In the genomic region with DNA sequence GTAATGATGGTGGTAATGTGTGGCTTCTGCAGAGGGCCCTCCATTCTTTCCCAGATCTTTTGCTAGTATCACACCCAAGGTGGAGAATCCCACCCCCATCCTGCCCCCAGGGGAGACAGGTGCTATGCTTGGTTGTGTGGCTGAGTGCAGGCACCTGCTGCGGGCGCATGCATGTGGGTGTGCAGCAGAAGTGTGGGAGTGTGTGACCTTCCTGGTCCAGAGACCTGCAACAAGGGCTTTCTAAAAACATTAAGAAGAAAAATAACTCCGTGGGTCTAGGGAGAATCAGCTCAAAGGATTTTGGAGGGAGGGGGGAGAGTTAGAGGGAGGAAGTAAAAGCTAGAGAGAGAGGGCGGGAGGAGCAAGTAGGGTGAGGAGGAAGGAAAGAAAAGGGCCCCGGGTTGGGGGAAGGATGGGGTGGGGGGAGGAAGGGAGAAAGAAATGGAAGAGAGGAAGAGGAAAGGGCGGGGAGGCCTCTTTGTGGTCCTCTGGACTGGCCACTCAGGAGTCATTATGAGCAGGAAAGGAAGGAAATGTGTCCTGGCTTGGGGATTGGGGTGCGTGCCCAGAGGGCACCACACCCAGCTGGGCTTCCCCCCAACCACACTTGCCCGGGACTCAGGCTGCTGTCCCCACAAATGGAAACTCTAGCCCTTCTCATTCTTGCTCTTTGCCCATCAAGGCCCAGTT, we compare ENCODE assay signal across 28 cellular contexts. TPM values are rescaled to one million over a fixed set of nuclear protein-coding genes. Genes with fewer than 3 reads are reported as not detected.
DNase-seq lines count a peak whose midpoint lies in the region; ATAC-seq, FAIRE-seq and TF ChIP-seq lines count a peak whose summit lies in the region.
"Had no signal": no experiment of that assay in that cellular context is flagged by ENCODE, and none has a peak within 500 bp of the region (broad histone marks: within the 10 kb centered on the region; RNA-seq: fewer than 3 reads in every experiment).

No MANE protein-coding gene starts in this region.

- in situ Hi-C loops in K562 (cut with MboI) (no loop called here), HAP-1 (cut with MboI; ENCODE audit: low sequenced_read_pairs) (no loop called here)

- no peaks in the 10 kb centered on the region for H3K36me3 Mint-ChIP-seq in nephron (ENCODE audit: low read depth)
- H3K36me3 Mint-ChIP-seq: CD8-positive, alpha-beta memory T cell; naive thymus-derived CD8-positive, alpha-beta T cell; WTC11 had no signal

- TF ChIP-seq EP300 in K562 (IDR thresholded peaks at IDR 0.05; ENCODE audit: low read length): no peak

- peaks cover 43% of the 10 kb centered on the region for H3K4me1 Mint-ChIP-seq in nephron

- H3K9me3 Mint-ChIP-seq in nephron: no peaks in the 10 kb centered on the region
- H3K9me3 Mint-ChIP-seq: CD8-positive, alpha-beta memory T cell; naive thymus-derived CD8-positive, alpha-beta T cell; stimulated activated naive CD8-positive, alpha-beta T cell treated with anti-CD3 and anti-CD28 coated beads, Interleukin-15, Interleukin-2, amounts not matched to agents 100 ng/mL and 50 ng/mL, for 24 hours; T-helper 2 cell treated with Interferon-gamma antibody and Interleukin-4, amounts not matched to agents 5 μg/mL and 100 μg/mL, for 36 hours; WTC11 had no signal

- POLR2A ChIA-PET in K562 (lab: Yijun Ruan, JAX): interaction anchor here (0.6 to 0.7 kb wide), 2 partner anchors 212 to 299 kb away, joined by 3 to 5 read pairs; no protein-coding TSS in a partner anchor

- no peak overlapping the region for H3K4me2 ChIP-seq in K562 (ENCODE audit: insufficient read depth, low read length)

- no peak overlapping the region for H2AFZ ChIP-seq in K562 (ENCODE audit: low read depth, low read length)

- intact Hi-C loops in K562 (cut with micrococcal nuclease): no loop called here

- H3K4me3 Mint-ChIP-seq in nephron: peak overlapping the region; percentile 39 to 65 (median 56)
- H3K4me3 Mint-ChIP-seq: CD8-positive, alpha-beta memory T cell; stimulated activated naive CD8-positive, alpha-beta T cell treated with anti-CD3 and anti-CD28 coated beads, Interleukin-15, Interleukin-2, amounts not matched to agents 100 ng/mL and 50 ng/mL, for 24 hours; T-helper 2 cell treated with Interferon-gamma antibody and Interleukin-4, amounts not matched to agents 5 μg/mL and 100 μg/mL, for 36 hours; WTC11 had no signal

- H3K79me2 ChIP-seq in K562 (ENCODE audit: control insufficient read depth, insufficient read depth, low read length): no peaks in the 10 kb centered on the region

- H3K27me3 ChIP-seq in K562 (ENCODE audit: control insufficient read depth in 2 of 2, insufficient read depth in 2 of 2, low read length in 2 of 2) (peaks cover 28 to 56% of the 10 kb centered on the region in 2 experiments; a peak in 4 of 5 replicates), HAP-1 (ENCODE audit: low read depth) (no peaks in the 10 kb centered on the region)
- H3K27me3 ChIP-seq: cardiac muscle cell had no signal

- H3K9me3 ChIP-seq in K562 (replicated peaks; ENCODE audit: control insufficient read depth, insufficient read depth, low read depth, low read length): no peaks in the 10 kb centered on the region
- H3K9me3 ChIP-seq in HAP-1: no peaks in the 10 kb centered on the region
- H3K9me3 ChIP-seq: psoas muscle had no signal

- no peaks in the 10 kb centered on the region for H3K9me1 ChIP-seq in K562 (ENCODE audit: control insufficient read depth, insufficient read depth, low read length)

- peaks cover 14% of the 10 kb centered on the region; the same call in 1 of the 2 replicates for H4K20me1 ChIP-seq in K562 (replicated peaks; ENCODE audit: control insufficient read depth, insufficient read depth, low read length)

- CTCF ChIA-PET in K562 (lab: Yijun Ruan, JAX; ENCODE audit: low intra/inter-chr PET ratio): interaction anchor here (0.5 kb wide), 1 partner anchor 23 kb away, joined by 5 read pairs; no protein-coding TSS in a partner anchor

- no peak for TF ChIP-seq POLR2A in K562 (conservative IDR thresholded peaks at IDR 0.05)

- TF ChIP-seq CTCF in K562 (IDR thresholded peaks at IDR 0.05 in 2 of 3, conservative IDR thresholded peaks at IDR 0.05 in 1 of 3; ENCODE audit: insufficient read depth in 2 of 3, low read depth in 1 of 3, low read length in 3 of 3): no peak
- no peak for TF ChIP-seq CTCF in nephron (IDR thresholded peaks at IDR 0.05; ENCODE audit: unreplicated experiment in 3 of 3)

- no TSS peak for BruUV-seq in K562 (replicated peaks; lab: Mats Ljungman, UMichigan)

- H3K36me3 ChIP-seq in K562 (ENCODE audit: control insufficient read depth, insufficient read depth, low read length) (no peaks in the 10 kb centered on the region), HAP-1 (replicated peaks) (no peaks in the 10 kb centered on the region)
- H3K36me3 ChIP-seq: cardiac muscle cell had no signal

- WGBS in K562 (ENCODE audit: insufficient coverage, low coverage, missing lambda C conversion rate): 2% methylated on average over 6 of the region's 8 CpGs

- peaks cover 0 to 21% of the 10 kb centered on the region in 2 experiments; a peak in 3 of 5 replicates for H3K4me1 ChIP-seq in K562 (replicated peaks in 1 of 2; ENCODE audit: control insufficient read depth in 2 of 2, insufficient read depth in 2 of 2, low read length in 2 of 2)
- H3K4me1 ChIP-seq in HAP-1: peaks cover 9% of the 10 kb centered on the region
- H3K4me1 ChIP-seq: foreskin keratinocyte had no signal

- H3K27ac ChIP-seq in K562 (ENCODE audit: extremely low read depth, low read depth, low read length): no peak overlapping the region
- H3K27ac ChIP-seq: cardiac muscle cell, dorsolateral prefrontal cortex, epithelial cell of prostate, foreskin keratinocyte, psoas muscle had no signal

- ATAC-seq in K562 (no peak), HG03378 (IDR thresholded peaks at IDR 0.05; ENCODE audit: unreplicated experiment) (no peak), GM21528 (IDR thresholded peaks at IDR 0.05; ENCODE audit: low FRiP score, unreplicated experiment) (no peak), GM18870 (IDR thresholded peaks at IDR 0.05; ENCODE audit: unreplicated experiment) (no peak)
- ATAC-seq: foreskin keratinocyte; naive thymus-derived CD8-positive, alpha-beta T cell; Panc1; psoas muscle; WTC11 had no signal

- H3K27ac Mint-ChIP-seq in nephron: peak overlapping the region; percentile 71 to 83 (median 80)
- H3K27ac Mint-ChIP-seq: stimulated activated naive CD8-positive, alpha-beta T cell treated with anti-CD3 and anti-CD28 coated beads, Interleukin-15, Interleukin-2, amounts not matched to agents 100 ng/mL and 50 ng/mL, for 24 hours; T-helper 2 cell treated with Interferon-gamma antibody and Interleukin-4, amounts not matched to agents 5 μg/mL and 100 μg/mL, for 36 hours; WTC11 had no signal

- no peak overlapping the region for H3K4me3 ChIP-seq in K562
- no peak overlapping the region for H3K4me3 ChIP-seq in HAP-1
- H3K4me3 ChIP-seq: cardiac muscle cell, dorsolateral prefrontal cortex, psoas muscle, skin epidermis had no signal

- TF ChIP-seq RAD21 in K562 (CRISPR knock-in tag; conservative IDR thresholded peaks at IDR 0.05 in 1 of 2, IDR thresholded peaks at IDR 0.05 in 1 of 2): no peak

- peaks cover 30% of the 10 kb centered on the region for H3K27me3 Mint-ChIP-seq in nephron (ENCODE audit: low read depth)

- FAIRE-seq in K562 (lab: Jason Lieb, UNC): no peak

- peak; percentile 15 for DNase-seq in CMK (ENCODE audit: low read depth)
- DNase-seq in NCI-H146 treated with DMSO at 0.1 percent for 48 hours (lab: John Stamatoyannopoulos, UW; ENCODE audit: unreplicated experiment): peak; percentile 86
- DNase-seq in K562 (ENCODE audit: extremely low read depth in 1 of 4, low spot score in 3 of 4): no peak
- DNase-seq in HAP-1 (ENCODE audit: low spot score in 2 of 2): no peak
- DNase-seq: activated CD4-positive, alpha-beta T cell treated with anti-CD3 and anti-CD28 coated beads, Interleukin-2, amount 50 U/mL, for 48 hours; activated gamma-delta T cell treated with Interleukin-2 at 50 U/mL for 16 hours; CD8-positive, alpha-beta memory T cell; dorsolateral prefrontal cortex; foreskin keratinocyte; HCEC 1CT; mesendoderm; naive thymus-derived CD8-positive, alpha-beta T cell; NCI-H1694; psoas muscle; stimulated activated CD4-positive, alpha-beta T cell treated with anti-CD3 and anti-CD28 coated beads, Interleukin-2, amount 100 ng/mL, for 48 hours had no signal

- H3K9ac ChIP-seq in K562 (ENCODE audit: insufficient read depth in 1 of 2, low read depth in 2 of 2, low read length in 2 of 2): peak overlapping the region in 1 of 2 experiments; percentile 58; a peak in 1 of 4 replicates

RNA-seq across cellular contexts. Expression of a gene that starts 3.0 kb away (rescaled TPM):
- 0.07 TPM in 1 of 2 replicates, not detected in the other for total RNA-seq in K562 (2011; cell fraction: chromatin; rRNA removed; ENCODE audit: low replicate concordance)
- 0.17 TPM in 1 of 2 replicates, not detected in the other for total RNA-seq in K562 (2011; cell fraction: nucleolus; rRNA removed)
- not detected in 2 replicates for total RNA-seq in K562 (2011; cell fraction: nucleoplasm; rRNA removed)
- not detected in 2 replicates for total RNA-seq in K562 (2014; rRNA removed)
- not detected in 2 replicates for total RNA-seq in K562 (2014; rRNA removed; fragmentation: Illumina TruSeq; extraction: Trizol)
- total RNA-seq in K562 (2015; rRNA removed; fragmentation: Illumina TruSeq; extraction: Trizol): not detected in 2 replicates
- total RNA-seq in K562 (2021): not detected in 2 replicates
- 0.01 TPM in 1 of 2 replicates, not detected in the other for polyA plus RNA-seq in K562 (2011; rRNA removed)
- 0.01 TPM in 1 of 2 replicates, not detected in the other for polyA plus RNA-seq in K562 (2011; cell fraction: cytosol; rRNA removed)
- 0.04 TPM in 1 of 2 replicates, not detected in the other for polyA plus RNA-seq in K562 (2011; cell fraction: nucleus; rRNA removed)
- not detected in 2 replicates for polyA plus RNA-seq in K562 (2012)
- not detected in 2 replicates for polyA plus RNA-seq in K562 (2014; fragmentation: Illumina TruSeq; extraction: Trizol)
- not detected for polyA plus RNA-seq in K562 (2014; fragmentation: Nextera tagmentation; extraction: Ambion mirVana)
- polyA plus RNA-seq in K562 (2014; rRNA removed): not detected in 2 replicates
- not detected in 2 replicates for polyA minus RNA-seq in K562 (2011; rRNA and poly(A)+ RNA removed)
- polyA minus RNA-seq in K562 (2011; cell fraction: cytosol; rRNA and poly(A)+ RNA removed): not detected in 2 replicates
- polyA minus RNA-seq in K562 (2011; cell fraction: nucleus; rRNA and poly(A)+ RNA removed): not detected in 2 replicates
- total RNA-seq: foreskin keratinocyte had no signal

RNA-seq across cellular contexts. Expression of a gene that starts 36.4 kb away (rescaled TPM):
- total RNA-seq in K562 (2011; cell fraction: chromatin; rRNA removed; ENCODE audit: low replicate concordance): 0.21 and 0.51 TPM in 2 replicates
- 0.39 and 0.50 TPM in 2 replicates for total RNA-seq in K562 (2011; cell fraction: nucleolus; rRNA removed)
- total RNA-seq in K562 (2011; cell fraction: nucleoplasm; rRNA removed): 0.31 and 0.37 TPM in 2 replicates
- not detected in 2 replicates for total RNA-seq in K562 (2014; rRNA removed)
- 0.07 and 0.10 TPM in 2 replicates for total RNA-seq in K562 (2014; rRNA removed; fragmentation: Illumina TruSeq; extraction: Trizol)
- total RNA-seq in K562 (2015; rRNA removed; fragmentation: Illumina TruSeq; extraction: Trizol): 0.11 and 0.23 TPM in 2 replicates
- 0.20 TPM in 1 of 2 replicates, not detected in the other for total RNA-seq in K562 (2021)
- polyA plus RNA-seq in K562 (2011; rRNA removed): 0.06 and 0.08 TPM in 2 replicates
- 0.04 TPM in 1 of 2 replicates, not detected in the other for polyA plus RNA-seq in K562 (2011; cell fraction: cytosol; rRNA removed)
- 0.18 and 0.47 TPM in 2 replicates for polyA plus RNA-seq in K562 (2011; cell fraction: nucleus; rRNA removed)
- polyA plus RNA-seq in K562 (2012): 0.17 and 3.1 TPM in 2 replicates
- 0.04 TPM in 1 of 2 replicates, not detected in the other for polyA plus RNA-seq in K562 (2014; fragmentation: Illumina TruSeq; extraction: Trizol)
- polyA plus RNA-seq in K562 (2014; fragmentation: Nextera tagmentation; extraction: Ambion mirVana): not detected
- polyA plus RNA-seq in K562 (2014; rRNA removed): 0.11 TPM in 1 of 2 replicates, not detected in the other
- not detected in 2 replicates for polyA minus RNA-seq in K562 (2011; rRNA and poly(A)+ RNA removed)
- polyA minus RNA-seq in K562 (2011; cell fraction: cytosol; rRNA and poly(A)+ RNA removed): not detected in 2 replicates
- polyA minus RNA-seq in K562 (2011; cell fraction: nucleus; rRNA and poly(A)+ RNA removed): 0.27 and 0.44 TPM in 2 replicates
- total RNA-seq: CD8-positive, alpha-beta memory T cell; foreskin keratinocyte; kidney epithelial cell; M059J; naive thymus-derived CD8-positive, alpha-beta T cell; psoas muscle had no signal
- polyA plus RNA-seq: cardiac muscle cell; CD8-positive, alpha-beta memory T cell; foreskin keratinocyte; naive thymus-derived CD8-positive, alpha-beta T cell had no signal

RNA-seq across cellular contexts. Expression of a gene that starts 55.8 kb away (rescaled TPM):
- 1.3 and 3.5 TPM in 2 replicates for total RNA-seq in K562 (2011; cell fraction: chromatin; rRNA removed; ENCODE audit: low replicate concordance)
- total RNA-seq in K562 (2011; cell fraction: nucleolus; rRNA removed): 2.1 and 2.7 TPM in 2 replicates
- 1.2 and 2.4 TPM in 2 replicates for total RNA-seq in K562 (2011; cell fraction: nucleoplasm; rRNA removed)
- total RNA-seq in K562 (2014; rRNA removed): 0.20 and 0.91 TPM in 2 replicates
- total RNA-seq in K562 (2014; rRNA removed; fragmentation: Illumina TruSeq; extraction: Trizol): 0.06 and 0.22 TPM in 2 replicates
- 0.36 and 0.87 TPM in 2 replicates for total RNA-seq in K562 (2015; rRNA removed; fragmentation: Illumina TruSeq; extraction: Trizol)
- total RNA-seq in K562 (2021): 1.3 and 1.4 TPM in 2 replicates
- polyA plus RNA-seq in K562 (2011; rRNA removed): 0.26 and 0.83 TPM in 2 replicates
- 0.39 and 0.47 TPM in 2 replicates for polyA plus RNA-seq in K562 (2011; cell fraction: cytosol; rRNA removed)
- 2.0 and 2.1 TPM in 2 replicates for polyA plus RNA-seq in K562 (2011; cell fraction: nucleus; rRNA removed)
- 1.2 and 5.1 TPM in 2 replicates for polyA plus RNA-seq in K562 (2012)
- 0.30 and 0.71 TPM in 2 replicates for polyA plus RNA-seq in K562 (2014; fragmentation: Illumina TruSeq; extraction: Trizol)
- polyA plus RNA-seq in K562 (2014; fragmentation: Nextera tagmentation; extraction: Ambion mirVana): under 1 TPM; 0.07 to 0.11 TPM
- 0.42 and 0.45 TPM in 2 replicates for polyA plus RNA-seq in K562 (2014; rRNA removed)
- polyA minus RNA-seq in K562 (2011; rRNA and poly(A)+ RNA removed): 0.28 and 1.2 TPM in 2 replicates
- not detected in 2 replicates for polyA minus RNA-seq in K562 (2011; cell fraction: cytosol; rRNA and poly(A)+ RNA removed)
- polyA minus RNA-seq in K562 (2011; cell fraction: nucleus; rRNA and poly(A)+ RNA removed): 0.94 and 1.7 TPM in 2 replicates
- total RNA-seq: foreskin keratinocyte; naive thymus-derived CD8-positive, alpha-beta T cell had no signal
- polyA plus RNA-seq: cardiac muscle cell; CD8-positive, alpha-beta memory T cell; naive thymus-derived CD8-positive, alpha-beta T cell had no signal

Comparison
In these comparisons a context has a peak if more than half of its experiments do, and no peak if none do; other contexts are left out.
1. DNase-seq: peak in CMK (single experiment) and NCI-H146 treated with DMSO at 0.1 percent for 48 hours (single experiment); none in K562 (0 of 4) and HAP-1 (0 of 2).